ENCODE assay signal across 25 cellular contexts in genomic region chr5:126126574-126126973, GRCh38.
"Had no signal": no experiment of that assay in that cellular context is flagged by ENCODE, and none has a peak within 500 bp of the region (broad histone marks: within the 10 kb centered on the region; RNA-seq: fewer than 3 reads in every experiment).

No MANE protein-coding gene starts in this region.

- FAIRE-seq: HepG2, RCC 7860 had no signal

- H3K4me2 ChIP-seq: SK-N-SH had no signal

- DNase-seq: IMR-90, Karpas-422, KG1, MG63, NCI-H1092, NCI-H1105 treated with DMSO at 0.1 percent for 48 hours, NCI-H1417 treated with DMSO at 0.1 percent for 48 hours, NCI-H146, NCI-H1694 treated with DMSO at 0.1 percent for 48 hours, NCI-H1930, NCI-H2081, NCI-H2107, NCI-H226, NCI-H446, NCI-H510A, NCI-H524 treated with DMSO at 0.1 percent for 48 hours, NCI-H69, NCI-H774, Right ventricle myocardium superior, RPMI8226, SIG-M5, SK-N-SH, SW 1271 had no signal

- H3K36me3 ChIP-seq: MG63 had no signal

- H3K4me3 ChIP-seq: MG63 had no signal

- H3K9ac ChIP-seq: SK-N-SH had no signal

- H3K9me3 ChIP-seq: MG63, SK-N-SH had no signal

- H3K27me3 ChIP-seq: MG63 had no signal
